Comparison of ENCODE assay signal across 15 cellular contexts in the genomic region with DNA sequence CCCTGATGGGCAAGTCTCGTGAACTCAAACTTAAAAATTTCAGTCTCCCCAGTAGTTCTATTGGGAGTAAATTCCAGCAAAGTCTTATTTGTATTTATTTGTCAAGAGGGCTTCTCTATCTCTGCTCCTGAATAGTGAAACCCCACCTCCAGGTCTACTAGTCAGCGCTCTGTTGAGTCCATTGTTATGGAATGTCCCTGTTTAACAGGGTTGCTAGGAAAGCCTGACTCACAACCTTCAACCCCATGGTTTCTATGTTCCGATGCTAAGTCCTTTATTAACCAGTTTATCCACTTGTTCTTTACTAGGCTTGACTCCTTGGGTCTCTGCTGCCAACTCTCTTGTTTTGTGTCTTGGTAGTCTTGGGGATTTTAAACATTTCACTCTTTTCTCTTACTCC.
DNase-seq lines count a peak whose midpoint lies in the region; ATAC-seq and TF ChIP-seq lines count a peak whose summit lies in the region.
"Had no signal": no experiment of that assay in that cellular context is flagged by ENCODE, and none has a peak within 500 bp of the region (broad histone marks: within the 10 kb centered on the region; RNA-seq: fewer than 3 reads in every experiment).

No MANE protein-coding gene starts in this region.

- no peak for TF ChIP-seq EP300 in stomach (IDR thresholded peaks at IDR 0.05)

- H3K36me3 Mint-ChIP-seq in natural killer cell treated with Interleukin-12 subunit alpha and Interleukin-12 subunit beta and Interleukin-15 and Interleukin-18, amount 100 ng/mL, for 72 hours = no peaks in the 10 kb centered on the region
- H3K36me3 Mint-ChIP-seq: immature natural killer cell; stimulated activated naive B cell treated with anti-CD40 and anti-IgM and Interleukin-4, amounts not matched to agents 10 μg/mL and 1 μg/mL and 100 μg/mL, for 72 hours had no signal

- peak; percentile 9 for DNase-seq in GM04504 (ENCODE audit: low read depth)
- peak; percentile 66 for DNase-seq in adipocyte (ENCODE audit: low read depth)
- DNase-seq in hepatic stellate cell (ENCODE audit: low spot score) = peak; percentile 86
- DNase-seq in stomach = no peak
- no peak for DNase-seq in C1 segment of cervical spinal cord (lab: John Stamatoyannopoulos, UW)
- DNase-seq in 8988T = no peak
- no peak for DNase-seq in stimulated activated CD4-positive, alpha-beta T cell treated with anti-CD3 and anti-CD28 coated beads, Interleukin-2, amount 100 ng/mL, for 48 hours
- no peak for DNase-seq in natural killer cell treated with Interleukin-12 subunit alpha and Interleukin-12 subunit beta and Interleukin-15 and Interleukin-18, amount 100 ng/mL, for 72 hours (ENCODE audit: low spot score)
- DNase-seq: CD4-positive, alpha-beta T cell; GDM1; immature natural killer cell; Karpas-422; psoas muscle; stimulated activated CD4-positive, alpha-beta T cell treated with anti-CD3 and anti-CD28 coated beads, Interleukin-4, amount 100 ng/mL, for 24 hours; stimulated activated naive B cell treated with anti-CD40 and anti-IgM and Interleukin-4, amounts not matched to agents 10 μg/mL and 1 μg/mL and 100 μg/mL, for 72 hours had no signal

- H3K4me1 ChIP-seq in adipocyte (ENCODE audit: control insufficient read depth, insufficient read depth, low read length) (no peaks in the 10 kb centered on the region), stomach (peaks cover 0 to 12% (median 3%) of the 10 kb centered on the region in 4 donors)
- H3K4me1 ChIP-seq: psoas muscle had no signal

- H3K4me1 Mint-ChIP-seq in natural killer cell treated with Interleukin-12 subunit alpha and Interleukin-12 subunit beta and Interleukin-15 and Interleukin-18, amount 100 ng/mL, for 72 hours (ENCODE audit: low read depth in 2 of 2) = no peaks in the 10 kb centered on the region
- H3K4me1 Mint-ChIP-seq: immature natural killer cell; stimulated activated naive B cell treated with anti-CD40 and anti-IgM and Interleukin-4, amounts not matched to agents 10 μg/mL and 1 μg/mL and 100 μg/mL, for 72 hours had no signal

- TF ChIP-seq POLR2A in stomach (IDR thresholded peaks at IDR 0.05) = no peak

- H3K4me3 Mint-ChIP-seq in natural killer cell treated with Interleukin-12 subunit alpha and Interleukin-12 subunit beta and Interleukin-15 and Interleukin-18, amount 100 ng/mL, for 72 hours = no peak overlapping the region
- H3K4me3 Mint-ChIP-seq: CD4-positive, alpha-beta T cell; immature natural killer cell; stimulated activated naive B cell treated with anti-CD40 and anti-IgM and Interleukin-4, amounts not matched to agents 10 μg/mL and 1 μg/mL and 100 μg/mL, for 72 hours had no signal

- 53 to 61% (median 58%) methylated on average over 3 of the region's 3 CpGs for WGBS in stomach, 5 donors

- no peak overlapping the region for H3K4me3 ChIP-seq in adipocyte (ENCODE audit: low read length)
- no peak overlapping the region for H3K4me3 ChIP-seq in stomach
- H3K4me3 ChIP-seq: psoas muscle had no signal

- H3K9me3 ChIP-seq in adipocyte (ENCODE audit: control insufficient read depth, low read length) = no peaks in the 10 kb centered on the region
- H3K9me3 ChIP-seq in stomach = no peaks in the 10 kb centered on the region
- H3K9me3 ChIP-seq: psoas muscle had no signal

- peak overlapping the region in 4 of 5 donors; percentile 7 to 68 (median 48) for H3K27ac ChIP-seq in stomach
- H3K27ac ChIP-seq: psoas muscle had no signal

- H3K9me3 Mint-ChIP-seq in natural killer cell treated with Interleukin-12 subunit alpha and Interleukin-12 subunit beta and Interleukin-15 and Interleukin-18, amount 100 ng/mL, for 72 hours = peaks cover 4% of the 10 kb centered on the region

- H3K27me3 Mint-ChIP-seq in natural killer cell treated with Interleukin-12 subunit alpha and Interleukin-12 subunit beta and Interleukin-15 and Interleukin-18, amount 100 ng/mL, for 72 hours = no peaks in the 10 kb centered on the region
- H3K27me3 Mint-ChIP-seq: CD4-positive, alpha-beta T cell; stimulated activated naive B cell treated with anti-CD40 and anti-IgM and Interleukin-4, amounts not matched to agents 10 μg/mL and 1 μg/mL and 100 μg/mL, for 72 hours had no signal

- H3K27me3 ChIP-seq in adipocyte (replicated peaks; ENCODE audit: control insufficient read depth, insufficient read depth, low read length) = no peaks in the 10 kb centered on the region
- H3K27me3 ChIP-seq in stomach = no peaks in the 10 kb centered on the region

- no peak overlapping the region for H3K9ac ChIP-seq in adipocyte (ENCODE audit: low read length)

- no peak for TF ChIP-seq CTCF in stomach (IDR thresholded peaks at IDR 0.05)

- no peaks in the 10 kb centered on the region for H3K36me3 ChIP-seq in adipocyte (ENCODE audit: control insufficient read depth, insufficient read depth, low read length, severe bottlenecking)
- no peaks in the 10 kb centered on the region for H3K36me3 ChIP-seq in stomach

- H3K27ac Mint-ChIP-seq in natural killer cell treated with Interleukin-12 subunit alpha and Interleukin-12 subunit beta and Interleukin-15 and Interleukin-18, amount 100 ng/mL, for 72 hours = no peak overlapping the region
- H3K27ac Mint-ChIP-seq: CD4-positive, alpha-beta T cell; immature natural killer cell; stimulated activated naive B cell treated with anti-CD40 and anti-IgM and Interleukin-4, amounts not matched to agents 10 μg/mL and 1 μg/mL and 100 μg/mL, for 72 hours had no signal

- no peak for ATAC-seq in natural killer cell treated with Interleukin-12 subunit alpha and Interleukin-12 subunit beta and Interleukin-15 and Interleukin-18, amount 100 ng/mL, for 72 hours
- ATAC-seq: psoas muscle; stimulated activated naive B cell treated with anti-CD40 and anti-IgM and Interleukin-4, amounts not matched to agents 10 μg/mL and 1 μg/mL and 100 μg/mL, for 72 hours had no signal

- intact Hi-C loops in stomach (cut with DNase I; ENCODE audit: low total_unique reads) = no loop called here

Comparison
In these comparisons a context has a peak if more than half of its experiments do, and no peak if none do; other contexts are left out.
1. DNase-seq: peak in GM04504 (single experiment), adipocyte (single experiment) and hepatic stellate cell (single experiment); none in stomach (single experiment), C1 segment of cervical spinal cord (0 of 14), 8988T (single experiment), stimulated activated CD4-positive, alpha-beta T cell treated with anti-CD3 and anti-CD28 coated beads, Interleukin-2, amount 100 ng/mL, for 48 hours (0 of 2) and natural killer cell treated with Interleukin-12 subunit alpha and Interleukin-12 subunit beta and Interleukin-15 and Interleukin-18, amount 100 ng/mL, for 72 hours (single experiment).